Comparison of ENCODE assay signal across 20 cellular contexts in the genomic region with DNA sequence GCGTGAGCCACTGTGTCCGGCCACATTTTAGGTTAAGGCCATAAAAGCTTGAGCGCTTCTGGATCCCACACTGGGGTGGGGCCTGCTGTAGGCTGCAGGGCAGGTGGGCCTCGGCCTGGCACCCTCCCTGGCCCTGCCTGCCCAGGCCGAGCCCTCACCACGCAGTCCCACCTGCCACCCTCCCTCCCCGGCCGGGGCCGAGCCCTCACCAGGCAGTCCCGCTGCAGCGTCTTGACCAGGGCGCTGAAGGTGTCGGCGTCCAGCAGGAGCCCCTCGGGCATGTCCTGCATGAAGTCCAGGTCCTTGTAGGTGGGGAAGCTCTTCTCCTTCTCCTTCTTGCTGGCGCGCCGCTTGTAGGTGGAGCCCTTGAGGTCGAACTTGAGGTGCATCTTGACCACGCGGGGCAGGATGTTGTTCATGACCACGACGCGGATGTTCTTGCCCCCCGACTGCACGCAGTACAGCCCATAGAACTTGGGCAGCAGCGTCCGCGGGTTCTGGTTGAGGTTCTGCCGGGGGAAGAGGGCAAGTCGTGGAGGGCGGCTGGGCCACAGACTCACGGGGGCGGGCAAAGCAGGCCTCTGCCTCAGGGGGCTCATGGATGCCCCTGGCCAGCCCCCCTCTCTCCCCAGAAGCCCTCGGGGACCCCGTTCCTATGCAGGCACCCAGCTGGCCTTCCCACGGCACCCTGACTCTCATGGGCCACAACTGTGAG. TPM values are rescaled to one million over a fixed set of nuclear protein-coding genes. Genes with fewer than 3 reads are reported as not detected.
DNase-seq lines count a peak whose midpoint lies in the region; ATAC-seq, FAIRE-seq and TF ChIP-seq lines count a peak whose summit lies in the region.
"Had no signal": no experiment of that assay in that cellular context is flagged by ENCODE, and none has a peak within 500 bp of the region (broad histone marks: within the 10 kb centered on the region; RNA-seq: fewer than 3 reads in every experiment).

No MANE protein-coding gene starts in this region.

- in situ Hi-C loops in HepG2 (cut with HindIII; ENCODE audit: extremely low pct_ligation_motif_present, low pct_unique_long_range_greater_than_20kb) (no loop called here), mammary epithelial cell (cut with MboI; ENCODE audit: low sequenced_read_pairs in 2 of 2) (no loop called here)

- H3K27ac Mint-ChIP-seq in CD14-positive monocyte: peak overlapping the region in 2 of 7 donors; percentile 4 to 21
- H3K27ac Mint-ChIP-seq: B cell; CD4-positive, alpha-beta memory T cell had no signal

- no peak for DNase-seq in HepG2 (ENCODE audit: low spot score)
- no peak for DNase-seq in right lobe of liver
- no peak for DNase-seq in WERI-Rb-1
- no peak for DNase-seq in neuronal stem cell (ENCODE audit: low spot score)
- no peak for DNase-seq in mammary epithelial cell
- DNase-seq in CD14-positive monocyte (ENCODE audit: low spot score): no peak
- no peak for DNase-seq in D341Med (ENCODE audit: low spot score)
- DNase-seq: 8988T; CD4-positive, alpha-beta memory T cell; COR-L47; DMS153; GOT3; HFFc6 had no signal

- H3K36me3 Mint-ChIP-seq in CD14-positive monocyte: peaks cover 45 to 79% of the 10 kb centered on the region in 2 donors

- H2AK5ac ChIP-seq in neuronal stem cell (ENCODE audit: low read depth, low read length): no peak overlapping the region

- POLR2A ChIA-PET in HepG2 (lab: Yijun Ruan, JAX): no interaction called here

- H3K27me3 ChIP-seq in HepG2 (ENCODE audit: control insufficient read depth in 1 of 2, insufficient read depth in 2 of 2, low read length in 2 of 2): no peaks in the 10 kb centered on the region
- H3K27me3 ChIP-seq in right lobe of liver: no peaks in the 10 kb centered on the region
- no peaks in the 10 kb centered on the region for H3K27me3 ChIP-seq in WERI-Rb-1 (ENCODE audit: insufficient read depth, low read depth, severe bottlenecking)
- H3K27me3 ChIP-seq in neuronal stem cell (ENCODE audit: control insufficient read depth in 3 of 3, insufficient read depth in 3 of 3, low read depth in 1 of 3, low read length in 3 of 3): no peaks in the 10 kb centered on the region
- no peaks in the 10 kb centered on the region for H3K27me3 ChIP-seq in mammary epithelial cell (ENCODE audit: insufficient read depth, low read length)
- H3K27me3 ChIP-seq: BLaER1 treated with 17β-estradiol and CSF1 and Interleukin-3, amounts not matched to agents 10 nM and 100 nM had no signal

- intact Hi-C loops in HepG2 (cut with micrococcal nuclease; ENCODE audit: unreplicated experiment): no loop called here
- intact Hi-C loops in right lobe of liver (cut with DNase I): no loop called here
- intact Hi-C loops in mammary epithelial cell (cut with micrococcal nuclease): no loop called here
- intact Hi-C loops in CD14-positive monocyte (cut with micrococcal nuclease): no loop called here

- H4K91ac ChIP-seq in neuronal stem cell (ENCODE audit: low read depth, low read length, poor library complexity): no peak overlapping the region

- H3K36me3 ChIP-seq in HepG2 (replicated peaks in 1 of 2; ENCODE audit: control insufficient read depth in 1 of 2, insufficient read depth in 2 of 2, low read length in 2 of 2): peaks cover 1 to 13% of the 10 kb centered on the region in 2 experiments; a peak in 4 of 5 replicates
- no peaks in the 10 kb centered on the region for H3K36me3 ChIP-seq in right lobe of liver
- peaks cover 80% of the 10 kb centered on the region for H3K36me3 ChIP-seq in WERI-Rb-1
- peaks cover 35 to 61% of the 10 kb centered on the region in 2 donors for H3K36me3 ChIP-seq in neuronal stem cell (replicated peaks in 1 of 2; ENCODE audit: control insufficient read depth in 2 of 2, insufficient read depth in 2 of 2, low read length in 2 of 2)
- no peaks in the 10 kb centered on the region for H3K36me3 ChIP-seq in mammary epithelial cell (ENCODE audit: insufficient read depth, low read length)

- H2BK5ac ChIP-seq in neuronal stem cell (ENCODE audit: low read length): no peak overlapping the region

- TF ChIP-seq RAD21 in HepG2 (CRISPR knock-in tag; IDR thresholded peaks at IDR 0.05): no peak

- H3K4me3 ChIP-seq in HepG2 (replicated peaks in 1 of 3; ENCODE audit: insufficient read depth in 1 of 3, low read depth in 2 of 3, low read length in 3 of 3) (no peak overlapping the region), right lobe of liver (no peak overlapping the region), WERI-Rb-1 (ENCODE audit: low read depth, low read length) (no peak overlapping the region), neuronal stem cell (ENCODE audit: low read length in 2 of 2) (no peak overlapping the region), mammary epithelial cell (replicated peaks in 1 of 3; ENCODE audit: insufficient read depth in 1 of 3, low read depth in 2 of 3, low read length in 3 of 3) (no peak overlapping the region)
- H3K4me3 ChIP-seq: A549; BLaER1 treated with 17β-estradiol and CSF1 and Interleukin-3, amounts not matched to agents 10 nM and 100 nM; HAP-1 had no signal

- H3K27ac ChIP-seq in HepG2 (ENCODE audit: extremely low read length, insufficient read depth, low read length): no peak overlapping the region
- no peak overlapping the region for H3K27ac ChIP-seq in right lobe of liver
- peak overlapping the region; percentile 99 for H3K27ac ChIP-seq in WERI-Rb-1
- H3K27ac ChIP-seq in neuronal stem cell (replicated peaks; ENCODE audit: low read length): no peak overlapping the region
- H3K27ac ChIP-seq in mammary epithelial cell (ENCODE audit: insufficient read depth, low read depth, low read length): no peak overlapping the region
- H3K27ac ChIP-seq: A549 had no signal

- H2AFZ ChIP-seq in HepG2 (ENCODE audit: low read length) (no peak overlapping the region), neuronal stem cell (ENCODE audit: low read length) (no peak overlapping the region), mammary epithelial cell (ENCODE audit: low read depth, low read length) (no peak overlapping the region)

- WGBS in HepG2 (ENCODE audit: low lambda C conversion rate): 96% methylated on average over 18 of the region's 37 CpGs
- WGBS in right lobe of liver (ENCODE audit: insufficient coverage, low coverage, low lambda C conversion rate, missing lambda C conversion rate): 95% methylated on average over 4 of the region's 37 CpGs
- no CpG with 5 or more reads among the region's 37 CpGs for WGBS in neuronal stem cell (ENCODE audit: extremely low coverage in 2 of 2, insufficient read length in 2 of 2, insufficient replicate concordance in 1 of 2), 2 donors
- 100% methylated on average over 3 of the region's 37 CpGs for WGBS in mammary epithelial cell (ENCODE audit: low coverage, missing lambda C conversion rate)

- TF ChIP-seq CTCF in HepG2 (CRISPR knock-in tag; IDR thresholded peaks at IDR 0.05) (no peak), right lobe of liver (IDR thresholded peaks at IDR 0.05) (no peak), WERI-Rb-1 (IDR thresholded peaks at IDR 0.05; ENCODE audit: low read depth, low read length) (no peak), mammary epithelial cell (conservative IDR thresholded peaks at IDR 0.05 in 1 of 2, IDR thresholded peaks at IDR 0.05 in 1 of 2; ENCODE audit: extremely low read depth in 1 of 2, insufficient read depth in 1 of 2, low read depth in 1 of 2, low read length in 2 of 2) (no peak), CD14-positive monocyte (IDR thresholded peaks at IDR 0.05) (no peak)

- no peak for TF ChIP-seq POLR2A in HepG2 (IDR thresholded peaks at IDR 0.05; ENCODE audit: insufficient read depth in 1 of 2, low read depth in 2 of 2, low read length in 2 of 2)
- TF ChIP-seq POLR2A in right lobe of liver (IDR thresholded peaks at IDR 0.05): no peak

- no peaks in the 10 kb centered on the region for H3K9me3 ChIP-seq in HepG2 (ENCODE audit: low read length)
- H3K9me3 ChIP-seq in right lobe of liver: no peaks in the 10 kb centered on the region
- no peaks in the 10 kb centered on the region for H3K9me3 ChIP-seq in WERI-Rb-1 (ENCODE audit: severe bottlenecking)
- peaks cover 0 to 4% of the 10 kb centered on the region in 2 donors for H3K9me3 ChIP-seq in neuronal stem cell (replicated peaks in 1 of 2; ENCODE audit: control insufficient read depth in 2 of 2, insufficient read depth in 1 of 2, low read depth in 1 of 2, low read length in 2 of 2)
- H3K9me3 ChIP-seq in mammary epithelial cell (replicated peaks; ENCODE audit: insufficient read depth, low read length): no peaks in the 10 kb centered on the region
- H3K9me3 ChIP-seq: A549, HAP-1 had no signal

- no peak overlapping the region for H3K4ac ChIP-seq in neuronal stem cell (ENCODE audit: low read length)

- BruUV-seq in HepG2 (replicated peaks; lab: Mats Ljungman, UMichigan) (no TSS peak), mammary epithelial cell (replicated peaks; lab: Mats Ljungman, UMichigan) (no TSS peak)

- no peak overlapping the region for H3K14ac ChIP-seq in neuronal stem cell (ENCODE audit: low read length)

- H4K20me1 ChIP-seq in HepG2 (ENCODE audit: insufficient read depth, low read length) (no peaks in the 10 kb centered on the region), mammary epithelial cell (ENCODE audit: insufficient read depth, low read length) (no peaks in the 10 kb centered on the region)

- H3K4me1 ChIP-seq in HepG2 (ENCODE audit: insufficient read depth, low read length): no peaks in the 10 kb centered on the region
- H3K4me1 ChIP-seq in right lobe of liver: peaks cover 0 to 10% (median 5%) of the 10 kb centered on the region in 4 donors
- H3K4me1 ChIP-seq in neuronal stem cell (ENCODE audit: control insufficient read depth in 2 of 2, insufficient read depth in 1 of 2, low read depth in 1 of 2, low read length in 2 of 2): no peaks in the 10 kb centered on the region
- H3K4me1 ChIP-seq in mammary epithelial cell (ENCODE audit: insufficient read depth, low read length): peaks cover 13% of the 10 kb centered on the region
- H3K4me1 ChIP-seq: A549, HAP-1 had no signal

- peaks cover 0 to 7% (median 3%) of the 10 kb centered on the region in 7 donors for H3K9me3 Mint-ChIP-seq in CD14-positive monocyte
- H3K9me3 Mint-ChIP-seq: CD4-positive, alpha-beta memory T cell; HFFc6 had no signal

- no peak overlapping the region for H2BK120ac ChIP-seq in neuronal stem cell (ENCODE audit: low read depth, low read length)

- TF ChIP-seq EP300 in HepG2 (IDR thresholded peaks at IDR 0.05; ENCODE audit: low read depth in 2 of 2, low read length in 2 of 2): no peak
- TF ChIP-seq EP300 in HepG2 (CRISPR knock-in tag; IDR thresholded peaks at IDR 0.05; ENCODE audit: borderline replicate concordance): no peak

- H3K23ac ChIP-seq in neuronal stem cell (ENCODE audit: low read depth, low read length, poor library complexity): peak overlapping the region; percentile 55

- peaks cover 0 to 2% (median 0%) of the 10 kb centered on the region in 3 donors for H3K27me3 Mint-ChIP-seq in CD14-positive monocyte (ENCODE audit: low read depth in 3 of 3)
- H3K27me3 Mint-ChIP-seq: B cell; CD4-positive, alpha-beta memory T cell had no signal

- CTCF ChIA-PET in HepG2 (lab: Yijun Ruan, JAX; ENCODE audit: low intra/inter-chr PET ratio, low total read pairs) (no interaction called here), mammary epithelial cell (lab: Charles Lee; ENCODE audit: low non-redundant PET) (no interaction called here)

- H2BK12ac ChIP-seq in neuronal stem cell (ENCODE audit: low read length): no peak overlapping the region

- dilution Hi-C loops in mammary epithelial cell (cut with HindIII; ENCODE audit: low sequenced_read_pairs): loop anchor here (5.0 kb wide), 3 partner anchors 34 to 76 kb away; no protein-coding TSS in a partner anchor

- no peak for FAIRE-seq in HepG2 (lab: Jason Lieb, UNC)
- FAIRE-seq: A549, G401.6, GM12892, H54 had no signal

- H3K9ac ChIP-seq in HepG2 (ENCODE audit: insufficient read depth, low read depth, low read length) (no peak overlapping the region), neuronal stem cell (ENCODE audit: low read depth, low read length, poor library complexity) (peak overlapping the region; percentile 70), mammary epithelial cell (ENCODE audit: insufficient read depth, low read length) (no peak overlapping the region)

- H3K18ac ChIP-seq in neuronal stem cell (ENCODE audit: low read length): no peak overlapping the region

- H3K4me2 ChIP-seq in HepG2 (ENCODE audit: low read depth, low read length): no peak overlapping the region
- H3K4me2 ChIP-seq in neuronal stem cell (ENCODE audit: insufficient read depth, low read length, poor library complexity, severe bottlenecking): no peak overlapping the region
- H3K4me2 ChIP-seq in mammary epithelial cell (ENCODE audit: insufficient read depth, low read depth, low read length): no peak overlapping the region
- H3K4me2 ChIP-seq: A549 had no signal

- peaks cover 6% of the 10 kb centered on the region for H3K79me1 ChIP-seq in neuronal stem cell (ENCODE audit: low read depth, low read length)

- ATAC-seq in HepG2 (no peak), right lobe of liver (no peak)

- H3K79me2 ChIP-seq in HepG2 (ENCODE audit: insufficient read depth, low read length) (no peaks in the 10 kb centered on the region), mammary epithelial cell (ENCODE audit: insufficient read depth, low read length) (no peaks in the 10 kb centered on the region)

- H3K4me3 Mint-ChIP-seq in CD14-positive monocyte: no peak overlapping the region
- H3K4me3 Mint-ChIP-seq: B cell; CD4-positive, alpha-beta memory T cell; HFFc6 had no signal

- H3K4me1 Mint-ChIP-seq in CD14-positive monocyte: no peaks in the 10 kb centered on the region
- H3K4me1 Mint-ChIP-seq: CD4-positive, alpha-beta memory T cell had no signal

- no peak overlapping the region for H2BK15ac ChIP-seq in neuronal stem cell (ENCODE audit: low read length)

- no peak overlapping the region for H4K8ac ChIP-seq in neuronal stem cell (ENCODE audit: low read depth, low read length)

RNA-seq across cellular contexts. Expression of gene CACTIN, which starts 26.6 kb away (rescaled TPM):
- total RNA-seq in HepG2 (2016; rRNA removed; fragmentation: Illumina TruSeq; extraction: Trizol) (11.1 and 16.6 TPM in 2 replicates), right lobe of liver (10 to 100 TPM in 4 of 6 experiments, 1 to 10 TPM in 2; 8.4 to 14.9 (median 10.3) TPM), mammary epithelial cell (10 to 100 TPM; 16.0 to 26.5 TPM)
- total RNA-seq in HepG2 (2016; cell fraction: cytosol; rRNA removed; fragmentation: Illumina TruSeq; extraction: Trizol; ENCODE audit: low read depth): 2.8 and 3.1 TPM in 2 replicates
- 11.2 and 17.9 TPM in 2 replicates for total RNA-seq in HepG2 (2016; cell fraction: insoluble cytoplasmic fraction; rRNA removed; fragmentation: Illumina TruSeq; extraction: Trizol)
- 4.7 and 5.6 TPM in 2 replicates for total RNA-seq in HepG2 (2016; cell fraction: membrane; rRNA removed; fragmentation: Illumina TruSeq; extraction: Trizol)
- 9.0 and 11.6 TPM in 2 replicates for total RNA-seq in HepG2 (2016; cell fraction: nucleus; rRNA removed; fragmentation: Illumina TruSeq; extraction: Trizol)
- polyA plus RNA-seq in HepG2 (2011; rRNA removed) (10.0 and 11.5 TPM in 2 replicates), mammary epithelial cell (14.4 TPM), CD14-positive monocyte (1 to 10 TPM; 2.5 to 3.0 TPM)
- 6.6 and 11.2 TPM in 2 replicates for polyA plus RNA-seq in HepG2 (2011; cell fraction: cytosol; rRNA removed)
- polyA plus RNA-seq in HepG2 (2011; cell fraction: nucleus; rRNA removed): 31.8 and 41.5 TPM in 2 replicates
- polyA plus RNA-seq in HepG2 (2012): 5.7 and 5.8 TPM in 2 replicates
- polyA plus RNA-seq in HepG2 (2016; cell fraction: cytosol; fragmentation: Illumina TruSeq; extraction: Trizol; ENCODE audit: low read depth): 1.7 and 1.8 TPM in 2 replicates
- 10.2 and 13.0 TPM in 2 replicates for polyA plus RNA-seq in HepG2 (2016; cell fraction: insoluble cytoplasmic fraction; fragmentation: Illumina TruSeq; extraction: Trizol; ENCODE audit: low read depth)
- 3.7 and 4.0 TPM in 2 replicates for polyA plus RNA-seq in HepG2 (2016; cell fraction: membrane; fragmentation: Illumina TruSeq; extraction: Trizol; ENCODE audit: low read depth)
- 28.6 and 30.2 TPM in 2 replicates for polyA plus RNA-seq in HepG2 (2016; cell fraction: nucleus; fragmentation: Illumina TruSeq; extraction: Trizol; ENCODE audit: insufficient read depth, low read depth)
- 9.7 and 19.5 TPM in 2 replicates for polyA minus RNA-seq in HepG2 (2011; rRNA and poly(A)+ RNA removed; ENCODE audit: low replicate concordance)
- polyA minus RNA-seq in HepG2 (2011; cell fraction: cytosol; rRNA and poly(A)+ RNA removed): 5.0 and 5.2 TPM in 2 replicates
- polyA minus RNA-seq in HepG2 (2011; cell fraction: nucleus; rRNA and poly(A)+ RNA removed): 5.3 and 5.7 TPM in 2 replicates
- polyA plus RNA-seq in neuronal stem cell (2013, experiment 1 of 2): 23.9 TPM
- polyA plus RNA-seq in neuronal stem cell (2013, experiment 2 of 2): 25.3 TPM
- polyA minus RNA-seq in mammary epithelial cell: 11.2 TPM

RNA-seq across cellular contexts. Expression of gene TBXA2R, which starts 46.6 kb away (rescaled TPM):
- total RNA-seq in HepG2 (2016; rRNA removed; fragmentation: Illumina TruSeq; extraction: Trizol) (not detected in 2 replicates), right lobe of liver (10 to 100 TPM in 1 of 6 experiments, 1 to 10 TPM in 5; 2.8 to 10.4 (median 4.7) TPM), mammary epithelial cell (under 1 TPM in 1 of 2 donors, not detected in 1; 0.17 TPM)
- not detected in 2 replicates for total RNA-seq in HepG2 (2016; cell fraction: cytosol; rRNA removed; fragmentation: Illumina TruSeq; extraction: Trizol; ENCODE audit: low read depth)
- total RNA-seq in HepG2 (2016; cell fraction: insoluble cytoplasmic fraction; rRNA removed; fragmentation: Illumina TruSeq; extraction: Trizol): not detected in 2 replicates
- not detected in 2 replicates for total RNA-seq in HepG2 (2016; cell fraction: membrane; rRNA removed; fragmentation: Illumina TruSeq; extraction: Trizol)
- total RNA-seq in HepG2 (2016; cell fraction: nucleus; rRNA removed; fragmentation: Illumina TruSeq; extraction: Trizol): not detected in 2 replicates
- polyA plus RNA-seq in HepG2 (2011; rRNA removed) (0.05 and 0.09 TPM in 2 replicates), mammary epithelial cell (0.07 TPM), CD14-positive monocyte (under 1 TPM in 1 of 2 donors, not detected in 1; 0.05 TPM)
- 0.04 TPM in 2 replicates for polyA plus RNA-seq in HepG2 (2011; cell fraction: cytosol; rRNA removed)
- polyA plus RNA-seq in HepG2 (2011; cell fraction: nucleus; rRNA removed): 0.11 TPM in 1 of 2 replicates, not detected in the other
- polyA plus RNA-seq in HepG2 (2012): not detected in 2 replicates
- not detected in 2 replicates for polyA plus RNA-seq in HepG2 (2016; cell fraction: cytosol; fragmentation: Illumina TruSeq; extraction: Trizol; ENCODE audit: low read depth)
- not detected in 2 replicates for polyA plus RNA-seq in HepG2 (2016; cell fraction: insoluble cytoplasmic fraction; fragmentation: Illumina TruSeq; extraction: Trizol; ENCODE audit: low read depth)
- polyA plus RNA-seq in HepG2 (2016; cell fraction: membrane; fragmentation: Illumina TruSeq; extraction: Trizol; ENCODE audit: low read depth): not detected in 2 replicates
- polyA plus RNA-seq in HepG2 (2016; cell fraction: nucleus; fragmentation: Illumina TruSeq; extraction: Trizol; ENCODE audit: insufficient read depth, low read depth): not detected in 2 replicates
- polyA minus RNA-seq in HepG2 (2011; rRNA and poly(A)+ RNA removed; ENCODE audit: low replicate concordance): 0.20 and 1.3 TPM in 2 replicates
- not detected in 2 replicates for polyA minus RNA-seq in HepG2 (2011; cell fraction: cytosol; rRNA and poly(A)+ RNA removed)
- not detected in 2 replicates for polyA minus RNA-seq in HepG2 (2011; cell fraction: nucleus; rRNA and poly(A)+ RNA removed)
- polyA plus RNA-seq in neuronal stem cell (2013, experiment 1 of 2): 0.11 TPM
- 0.12 TPM for polyA plus RNA-seq in neuronal stem cell (2013, experiment 2 of 2)
- not detected for polyA minus RNA-seq in mammary epithelial cell

RNA-seq across cellular contexts. Expression of gene PIP5K1C, which starts 47.0 kb away (rescaled TPM):
- total RNA-seq in HepG2 (2016; rRNA removed; fragmentation: Illumina TruSeq; extraction: Trizol): 4.3 and 5.2 TPM in 2 replicates
- total RNA-seq in HepG2 (2016; cell fraction: cytosol; rRNA removed; fragmentation: Illumina TruSeq; extraction: Trizol; ENCODE audit: low read depth): 7.1 TPM in 2 replicates
- total RNA-seq in HepG2 (2016; cell fraction: insoluble cytoplasmic fraction; rRNA removed; fragmentation: Illumina TruSeq; extraction: Trizol): 3.5 and 4.4 TPM in 2 replicates
- total RNA-seq in HepG2 (2016; cell fraction: membrane; rRNA removed; fragmentation: Illumina TruSeq; extraction: Trizol): 6.2 and 6.4 TPM in 2 replicates
- total RNA-seq in HepG2 (2016; cell fraction: nucleus; rRNA removed; fragmentation: Illumina TruSeq; extraction: Trizol): 3.7 and 4.3 TPM in 2 replicates
- polyA plus RNA-seq in HepG2 (2011; rRNA removed): 3.6 and 4.8 TPM in 2 replicates
- 1.9 and 2.3 TPM in 2 replicates for polyA plus RNA-seq in HepG2 (2011; cell fraction: cytosol; rRNA removed)
- 11.5 and 14.0 TPM in 2 replicates for polyA plus RNA-seq in HepG2 (2011; cell fraction: nucleus; rRNA removed)
- polyA plus RNA-seq in HepG2 (2012): 6.4 and 8.6 TPM in 2 replicates
- polyA plus RNA-seq in HepG2 (2016; cell fraction: cytosol; fragmentation: Illumina TruSeq; extraction: Trizol; ENCODE audit: low read depth): 0.99 and 1.0 TPM in 2 replicates
- polyA plus RNA-seq in HepG2 (2016; cell fraction: insoluble cytoplasmic fraction; fragmentation: Illumina TruSeq; extraction: Trizol; ENCODE audit: low read depth): 6.8 and 10.5 TPM in 2 replicates
- 4.0 and 4.6 TPM in 2 replicates for polyA plus RNA-seq in HepG2 (2016; cell fraction: membrane; fragmentation: Illumina TruSeq; extraction: Trizol; ENCODE audit: low read depth)
- polyA plus RNA-seq in HepG2 (2016; cell fraction: nucleus; fragmentation: Illumina TruSeq; extraction: Trizol; ENCODE audit: insufficient read depth, low read depth): 16.9 and 17.1 TPM in 2 replicates
- polyA minus RNA-seq in HepG2 (2011; rRNA and poly(A)+ RNA removed; ENCODE audit: low replicate concordance): 21.9 and 27.3 TPM in 2 replicates
- 6.3 and 12.3 TPM in 2 replicates for polyA minus RNA-seq in HepG2 (2011; cell fraction: cytosol; rRNA and poly(A)+ RNA removed)
- polyA minus RNA-seq in HepG2 (2011; cell fraction: nucleus; rRNA and poly(A)+ RNA removed): 5.9 and 6.3 TPM in 2 replicates
- 1 to 10 TPM; 5.3 to 9.8 (median 7.6) TPM for total RNA-seq in right lobe of liver
- polyA plus RNA-seq in neuronal stem cell (2013, experiment 1 of 2): 25.4 TPM
- 24.7 TPM for polyA plus RNA-seq in neuronal stem cell (2013, experiment 2 of 2)
- 10 to 100 TPM; 22.5 to 26.7 TPM for total RNA-seq in mammary epithelial cell
- 8.9 TPM for polyA plus RNA-seq in mammary epithelial cell
- polyA minus RNA-seq in mammary epithelial cell: 34.6 TPM
- polyA plus RNA-seq in CD14-positive monocyte: 10 to 100 TPM in 1 of 2 donors, 1 to 10 TPM in 1; 6.5 to 10.1 TPM

RNA-seq across cellular contexts. Expression of gene TJP3, which starts 54.9 kb away (rescaled TPM):
- 20.6 and 21.5 TPM in 2 replicates for total RNA-seq in HepG2 (2016; rRNA removed; fragmentation: Illumina TruSeq; extraction: Trizol)
- 4.8 and 6.1 TPM in 2 replicates for total RNA-seq in HepG2 (2016; cell fraction: cytosol; rRNA removed; fragmentation: Illumina TruSeq; extraction: Trizol; ENCODE audit: low read depth)
- total RNA-seq in HepG2 (2016; cell fraction: insoluble cytoplasmic fraction; rRNA removed; fragmentation: Illumina TruSeq; extraction: Trizol): 12.8 and 26.0 TPM in 2 replicates
- 6.5 and 7.3 TPM in 2 replicates for total RNA-seq in HepG2 (2016; cell fraction: membrane; rRNA removed; fragmentation: Illumina TruSeq; extraction: Trizol)
- total RNA-seq in HepG2 (2016; cell fraction: nucleus; rRNA removed; fragmentation: Illumina TruSeq; extraction: Trizol): 21.9 and 26.6 TPM in 2 replicates
- 2.3 and 3.3 TPM in 2 replicates for polyA plus RNA-seq in HepG2 (2011; rRNA removed)
- polyA plus RNA-seq in HepG2 (2011; cell fraction: cytosol; rRNA removed): 0.60 and 0.95 TPM in 2 replicates
- 7.0 and 7.9 TPM in 2 replicates for polyA plus RNA-seq in HepG2 (2011; cell fraction: nucleus; rRNA removed)
- polyA plus RNA-seq in HepG2 (2012): 5.3 and 9.8 TPM in 2 replicates
- 1.8 and 2.4 TPM in 2 replicates for polyA plus RNA-seq in HepG2 (2016; cell fraction: cytosol; fragmentation: Illumina TruSeq; extraction: Trizol; ENCODE audit: low read depth)
- 14.4 and 15.0 TPM in 2 replicates for polyA plus RNA-seq in HepG2 (2016; cell fraction: insoluble cytoplasmic fraction; fragmentation: Illumina TruSeq; extraction: Trizol; ENCODE audit: low read depth)
- polyA plus RNA-seq in HepG2 (2016; cell fraction: membrane; fragmentation: Illumina TruSeq; extraction: Trizol; ENCODE audit: low read depth): 3.0 and 3.4 TPM in 2 replicates
- polyA plus RNA-seq in HepG2 (2016; cell fraction: nucleus; fragmentation: Illumina TruSeq; extraction: Trizol; ENCODE audit: insufficient read depth, low read depth): 30.0 and 33.5 TPM in 2 replicates
- polyA minus RNA-seq in HepG2 (2011; rRNA and poly(A)+ RNA removed; ENCODE audit: low replicate concordance): 4.2 and 4.7 TPM in 2 replicates
- polyA minus RNA-seq in HepG2 (2011; cell fraction: cytosol; rRNA and poly(A)+ RNA removed): 4.5 and 6.3 TPM in 2 replicates
- polyA minus RNA-seq in HepG2 (2011; cell fraction: nucleus; rRNA and poly(A)+ RNA removed): 3.5 and 6.6 TPM in 2 replicates
- total RNA-seq in right lobe of liver: 10 to 100 TPM in 5 of 6 experiments, 1 to 10 TPM in 1; 7.9 to 27.0 (median 16.5) TPM
- 23.4 TPM for polyA plus RNA-seq in neuronal stem cell (2013, experiment 1 of 2)
- polyA plus RNA-seq in neuronal stem cell (2013, experiment 2 of 2): 21.0 TPM
- total RNA-seq in mammary epithelial cell: under 1 TPM; 0.50 to 0.54 TPM
- polyA plus RNA-seq in mammary epithelial cell: 0.48 TPM
- polyA minus RNA-seq in mammary epithelial cell: 0.41 TPM
- not detected for polyA plus RNA-seq in CD14-positive monocyte
- total RNA-seq: HFFc6 had no signal
